Comparison of ENCODE assay signal across 9 cellular contexts in genomic region chr11:64007629-64008282, GRCh38. TPM values are rescaled to one million over a fixed set of nuclear protein-coding genes. Genes with fewer than 3 reads are reported as not detected.
DNase-seq lines count a peak whose midpoint lies in the region; ATAC-seq and TF ChIP-seq lines count a peak whose summit lies in the region.
"Had no signal": no experiment of that assay in that cellular context is flagged by ENCODE, and none has a peak within 500 bp of the region (broad histone marks: within the 10 kb centered on the region; RNA-seq: fewer than 3 reads in every experiment).

No MANE protein-coding gene starts in this region.

- 0 out of 3 replicates have a peak, but pooled peaks have one; percentile 14 for ATAC-seq in DND-41 (ENCODE audit: insufficient read depth, low read depth)
- ATAC-seq in esophagus mucosa, result peak; percentile 53
- ATAC-seq in upper lobe of left lung (ENCODE audit: low FRiP score in 2 of 2), result peak; percentile 85 to 95
- ATAC-seq in GM18868 (IDR thresholded peaks at IDR 0.05; ENCODE audit: unreplicated experiment), result no peak
- ATAC-seq in GM21619 (IDR thresholded peaks at IDR 0.05; ENCODE audit: unreplicated experiment), result no peak

- no peak overlapping the region for H3K4me2 ChIP-seq in DND-41 (ENCODE audit: insufficient read depth, low read length)
- H3K4me2 ChIP-seq: KMS-11 had no signal

- H3K36me3 ChIP-seq in DND-41 (ENCODE audit: insufficient read depth, low read length) (peaks cover 14% of the 10 kb centered on the region), upper lobe of left lung (no peaks in the 10 kb centered on the region)

- H3K4me1 ChIP-seq in DND-41 (ENCODE audit: insufficient read depth, low read length) (no peaks in the 10 kb centered on the region), mononuclear cell (ENCODE audit: insufficient read depth, low read length) (peaks cover 12% of the 10 kb centered on the region), upper lobe of left lung (peaks cover 17 to 19% (median 18%) of the 10 kb centered on the region in 4 donors)

- H3K79me2 ChIP-seq in DND-41 (ENCODE audit: insufficient read depth, low read length), result no peaks in the 10 kb centered on the region

- no peak for TF ChIP-seq CTCF in DND-41 (IDR thresholded peaks at IDR 0.05; ENCODE audit: borderline replicate concordance, extremely low read depth, low read length, poor library complexity, severe bottlenecking)
- peak; percentile 29 to 82 (median 45) for TF ChIP-seq CTCF in upper lobe of left lung (IDR thresholded peaks at IDR 0.05)

- H2AFZ ChIP-seq in DND-41 (ENCODE audit: low read depth, low read length), result no peak overlapping the region

- WGBS in upper lobe of left lung, 2 donors, result 10 to 14% methylated on average over 19 to 23 of the region's 40 CpGs

- peaks cover 14% of the 10 kb centered on the region for H4K20me1 ChIP-seq in DND-41 (ENCODE audit: insufficient read depth, low read length)

- DNase-seq in DND-41 (no peak), RPMI7951 (ENCODE audit: low read depth) (peak; percentile 77), upper lobe of left lung (peak; percentile 84 to 94), DMS 273 (lab: John Stamatoyannopoulos, UW; ENCODE audit: unreplicated experiment) (no peak)

- no peak for TF ChIP-seq EP300 in upper lobe of left lung (IDR thresholded peaks at IDR 0.05)

- H3K4me3 ChIP-seq in DND-41 (ENCODE audit: low read depth in 1 of 2, low read length in 2 of 2), result no peak overlapping the region
- peak overlapping the region; percentile 14 for H3K4me3 ChIP-seq in mononuclear cell (ENCODE audit: low read length)
- H3K4me3 ChIP-seq in upper lobe of left lung, result peak overlapping the region; percentile 4 to 49 (median 40)

- peak in 1 of 4 donors; percentile 34 for TF ChIP-seq POLR2A in upper lobe of left lung (IDR thresholded peaks at IDR 0.05)

- H3K27me3 ChIP-seq in DND-41 (ENCODE audit: insufficient read depth, low read length, poor library complexity) (no peaks in the 10 kb centered on the region), mononuclear cell (ENCODE audit: insufficient read depth, low read length) (peaks cover 5% of the 10 kb centered on the region), upper lobe of left lung (no peaks in the 10 kb centered on the region)

- H3K27ac ChIP-seq in DND-41 (ENCODE audit: low read length) (no peak overlapping the region), upper lobe of left lung (peak overlapping the region in 3 of 4 donors; percentile 18 to 57 (median 31))
- H3K27ac ChIP-seq: KMS-11 had no signal

- H3K9me3 ChIP-seq in DND-41 (ENCODE audit: insufficient read depth, low read length, severe bottlenecking), result peaks cover 3% of the 10 kb centered on the region
- no peaks in the 10 kb centered on the region for H3K9me3 ChIP-seq in mononuclear cell (ENCODE audit: low read depth, low read length)
- no peaks in the 10 kb centered on the region for H3K9me3 ChIP-seq in upper lobe of left lung

- H3K9ac ChIP-seq in DND-41 (ENCODE audit: low read depth, low read length), result no peak overlapping the region
- H3K9ac ChIP-seq: KMS-11 had no signal

RNA-seq across cellular contexts. Expression of gene OTUB1, which starts 21.5 kb away (rescaled TPM):
- total RNA-seq in RPMI7951 (2014; rRNA removed; shearing (Covaris generic)), result 80.3 and 83.6 TPM in 2 replicates
- 78.9 TPM for total RNA-seq in esophagus mucosa
- total RNA-seq in mononuclear cell, result 33.6 TPM
- total RNA-seq in upper lobe of left lung, result 10 to 100 TPM; 58.6 to 95.3 (median 72.5) TPM

RNA-seq across cellular contexts. Expression of gene FLRT1, which starts 28.0 kb away (rescaled TPM):
- under 0.01 TPM in 2 replicates for total RNA-seq in RPMI7951 (2014; rRNA removed; shearing (Covaris generic))
- total RNA-seq in esophagus mucosa, result not detected
- not detected for total RNA-seq in mononuclear cell
- total RNA-seq in upper lobe of left lung, result under 1 TPM in 3 of 6 donors, not detected in 3; 0.09 to 0.30 (median 0.15) TPM

RNA-seq across cellular contexts. Expression of gene COX8A, which starts 33.3 kb away (rescaled TPM):
- total RNA-seq in RPMI7951 (2014; rRNA removed; shearing (Covaris generic)), result 1,061 and 1,166 TPM in 2 replicates
- 461 TPM for total RNA-seq in esophagus mucosa
- 173 TPM for total RNA-seq in mononuclear cell
- 100 to 1,000 TPM; 184 to 510 (median 271) TPM for total RNA-seq in upper lobe of left lung

Comparison
In these comparisons a context has a peak if more than half of its experiments do, and no peak if none do; other contexts are left out.
1. ATAC-seq: peak in DND-41 (single experiment), esophagus mucosa (single experiment) and upper lobe of left lung (2 of 2); none in GM18868 (single experiment) and GM21619 (single experiment).
2. DNase-seq: peak in RPMI7951 (single experiment) and upper lobe of left lung (2 of 2); none in DND-41 (single experiment) and DMS 273 (single experiment).
3. H3K4me3 ChIP-seq: peak in mononuclear cell (single experiment) and upper lobe of left lung (4 of 4); none in DND-41 (0 of 2).